ENCODE assay signal across 22 cellular contexts in genomic region chr1:165306543-165307434, GRCh38. TPM values are rescaled to one million over a fixed set of nuclear protein-coding genes. Genes with fewer than 3 reads are reported as not detected.
DNase-seq lines count a peak whose midpoint lies in the region; ATAC-seq and TF ChIP-seq lines count a peak whose summit lies in the region.
"Had no signal": no experiment of that assay in that cellular context is flagged by ENCODE, and none has a peak within 500 bp of the region (broad histone marks: within the 10 kb centered on the region; RNA-seq: fewer than 3 reads in every experiment).

No MANE protein-coding gene starts in this region.

- H4K5ac ChIP-seq in H9 (ENCODE audit: insufficient read length, low read depth, low read length) = no peak overlapping the region

- no peak overlapping the region for H3K27ac Mint-ChIP-seq in H9
- H3K27ac Mint-ChIP-seq in activated T-cell treated with anti-CD3 and anti-CD28 coated beads, Interleukin-2, amount 50 U/mL, for 72 hours = no peak overlapping the region
- H3K27ac Mint-ChIP-seq: CD8-positive, alpha-beta memory T cell; HFFc6; T-cell had no signal

- no peaks in the 10 kb centered on the region for H3K23me2 ChIP-seq in H9 (ENCODE audit: insufficient read length, low read depth, low read length, poor library complexity, severe bottlenecking)

- TF ChIP-seq EP300 in stomach (IDR thresholded peaks at IDR 0.05) = no peak

- H3K4me3 ChIP-seq in adipocyte (ENCODE audit: low read length) = peak overlapping the region; percentile 12
- H3K4me3 ChIP-seq in stomach = no peak overlapping the region

- no peak overlapping the region for H4K91ac ChIP-seq in H9 (ENCODE audit: insufficient read length, low read depth, low read length)

- no peak overlapping the region for H2AFZ ChIP-seq in H9 (ENCODE audit: low read length)

- peaks cover 0 to 13% of the 10 kb centered on the region in 2 experiments for H3K4me1 Mint-ChIP-seq in H9
- no peaks in the 10 kb centered on the region for H3K4me1 Mint-ChIP-seq in activated T-cell treated with anti-CD3 and anti-CD28 coated beads, Interleukin-2, amount 50 U/mL, for 72 hours (ENCODE audit: low read depth)
- H3K4me1 Mint-ChIP-seq: CD8-positive, alpha-beta memory T cell; T-cell had no signal

- H3K9me3 ChIP-seq in H9 (ENCODE audit: control insufficient read depth, low read depth, low read length) (no peaks in the 10 kb centered on the region), adipocyte (ENCODE audit: control insufficient read depth, low read length) (peaks cover 1% of the 10 kb centered on the region), stomach (no peaks in the 10 kb centered on the region)
- H3K9me3 ChIP-seq: SK-N-SH had no signal

- H3K27me3 ChIP-seq in H9 (ENCODE audit: insufficient read depth, low read length) = no peaks in the 10 kb centered on the region
- peaks cover 17% of the 10 kb centered on the region for H3K27me3 ChIP-seq in adipocyte (replicated peaks; ENCODE audit: control insufficient read depth, insufficient read depth, low read length)
- peaks cover 0 to 26% (median 4%) of the 10 kb centered on the region in 3 donors for H3K27me3 ChIP-seq in stomach

- H3K27ac ChIP-seq in H9 (ENCODE audit: insufficient read length, low read depth, low read length) = no peak overlapping the region
- no peak overlapping the region for H3K27ac ChIP-seq in stomach

- H2BK15ac ChIP-seq in H9 (ENCODE audit: low read depth, low read length) = no peak overlapping the region

- H4K8ac ChIP-seq in H9 (replicated peaks; ENCODE audit: insufficient read length, low read depth, low read length) = no peak overlapping the region

- H2BK5ac ChIP-seq in H9 (ENCODE audit: insufficient read length, low read length) = no peak overlapping the region

- H3K79me1 ChIP-seq in H9 (ENCODE audit: insufficient read depth, low read depth, low read length, poor library complexity, severe bottlenecking) = no peaks in the 10 kb centered on the region

- no CpG with 5 or more reads among the region's 6 CpGs for WGBS in H9 (ENCODE audit: extremely low coverage, insufficient read length, low lambda C conversion rate)
- WGBS in stomach, 5 donors = 65 to 85% (median 77%) methylated on average over 6 of the region's 6 CpGs

- H2BK20ac ChIP-seq in H9 (ENCODE audit: low read depth, low read length, poor library complexity, severe bottlenecking) = no peak overlapping the region

- H3K18ac ChIP-seq in H9 (ENCODE audit: insufficient read length, low read depth, low read length) = no peak overlapping the region

- no peaks in the 10 kb centered on the region for H3K36me3 Mint-ChIP-seq in H9 (ENCODE audit: insufficient read depth in 1 of 3, low read depth in 3 of 3)
- no peaks in the 10 kb centered on the region for H3K36me3 Mint-ChIP-seq in activated T-cell treated with anti-CD3 and anti-CD28 coated beads, Interleukin-2, amount 50 U/mL, for 72 hours (ENCODE audit: insufficient read depth in 2 of 2)
- H3K36me3 Mint-ChIP-seq: CD8-positive, alpha-beta memory T cell; T-cell had no signal

- H3K4me1 ChIP-seq in H9 (ENCODE audit: insufficient read depth, low read length) (no peaks in the 10 kb centered on the region), adipocyte (ENCODE audit: control insufficient read depth, insufficient read depth, low read length) (peaks cover 27% of the 10 kb centered on the region), stomach (no peaks in the 10 kb centered on the region)

- H3K14ac ChIP-seq in H9 (ENCODE audit: insufficient read depth, low read length) = no peak overlapping the region

- no peaks in the 10 kb centered on the region for H4K20me1 ChIP-seq in H9 (ENCODE audit: control insufficient read depth, insufficient read depth, insufficient read length)

- H3T11ph ChIP-seq in H9 (ENCODE audit: low read length) = no peak overlapping the region

- no peak overlapping the region for H3K9ac ChIP-seq in H9 (ENCODE audit: extremely low read depth, insufficient read length, low read length)
- no peak overlapping the region for H3K9ac ChIP-seq in adipocyte (ENCODE audit: low read length)
- H3K9ac ChIP-seq: SK-N-SH had no signal

- ATAC-seq in activated T-cell treated with anti-CD3 and anti-CD28 coated beads, Interleukin-2, amount 50 U/mL, for 72 hours (replicated peaks in 1 of 2) = no peak
- ATAC-seq in GM21737 (IDR thresholded peaks at IDR 0.05; ENCODE audit: unreplicated experiment) = no peak
- ATAC-seq: T-cell had no signal

- H3K79me2 ChIP-seq in H9 (ENCODE audit: insufficient read depth, low read length) = no peaks in the 10 kb centered on the region

- H3K27me3 Mint-ChIP-seq in H9 (ENCODE audit: low read depth) = peaks cover 26% of the 10 kb centered on the region
- H3K27me3 Mint-ChIP-seq in activated T-cell treated with anti-CD3 and anti-CD28 coated beads, Interleukin-2, amount 50 U/mL, for 72 hours (ENCODE audit: low read depth) = peaks cover 29% of the 10 kb centered on the region

- intact Hi-C loops in stomach (cut with DNase I; ENCODE audit: low total_unique reads) = no loop called here

- H3K9me3 Mint-ChIP-seq in H9 = no peaks in the 10 kb centered on the region
- no peaks in the 10 kb centered on the region for H3K9me3 Mint-ChIP-seq in activated T-cell treated with anti-CD3 and anti-CD28 coated beads, Interleukin-2, amount 50 U/mL, for 72 hours

- H3K56ac ChIP-seq in H9 (ENCODE audit: insufficient read length, low read depth, low read length) = no peak overlapping the region

- no peak overlapping the region for H3K23ac ChIP-seq in H9 (ENCODE audit: insufficient read length, low read depth, low read length)

- no peaks in the 10 kb centered on the region for H3K36me3 ChIP-seq in adipocyte (ENCODE audit: control insufficient read depth, insufficient read depth, low read length, severe bottlenecking)
- H3K36me3 ChIP-seq in stomach = no peaks in the 10 kb centered on the region

- no peak overlapping the region for H3K4ac ChIP-seq in H9 (ENCODE audit: low read depth, low read length)

- TF ChIP-seq CTCF in H9 (conservative IDR thresholded peaks at IDR 0.05) (peak; percentile 40; the same call in 1 of the 3 replicates), stomach (IDR thresholded peaks at IDR 0.05) (no peak)

- DNase-seq in ELF-1 (ENCODE audit: low read depth, low spot score) (peak; percentile 24), H9 (no peak), adipocyte (ENCODE audit: low read depth) (no peak), iPS-NIHi7 (ENCODE audit: extremely low spot score) (peak; percentile 53), stomach (no peak)
- no peak for DNase-seq in activated T-cell treated with anti-CD3 and anti-CD28 coated beads, Interleukin-2, amount 50 U/mL, for 72 hours
- DNase-seq: ACHN; C1 segment of cervical spinal cord; CD8-positive, alpha-beta memory T cell; DND-41; GDM1; GOT3; HFFc6; KG1; NCI-H1436; NCI-H2029; SHP77; SK-N-SH; T-cell had no signal

- no peak overlapping the region for H2AK5ac ChIP-seq in H9 (ENCODE audit: insufficient read length, low read length)

- no peak for TF ChIP-seq POLR2A in stomach (IDR thresholded peaks at IDR 0.05)

- no peak overlapping the region for H2BK120ac ChIP-seq in H9 (ENCODE audit: low read depth, low read length, poor library complexity, severe bottlenecking)

- H3K4me3 Mint-ChIP-seq in H9 = no peak overlapping the region
- no peak overlapping the region for H3K4me3 Mint-ChIP-seq in activated T-cell treated with anti-CD3 and anti-CD28 coated beads, Interleukin-2, amount 50 U/mL, for 72 hours
- H3K4me3 Mint-ChIP-seq: CD8-positive, alpha-beta memory T cell; HFFc6; T-cell had no signal

- H3K4me2 ChIP-seq in H9 (ENCODE audit: insufficient read depth, insufficient read length, low read length) = no peak overlapping the region
- H3K4me2 ChIP-seq: SK-N-SH had no signal

- no peak overlapping the region for H2BK12ac ChIP-seq in H9 (ENCODE audit: insufficient read length, low read depth, low read length)

RNA-seq across cellular contexts. Expression of gene LMX1A, which starts 49.7 kb away (rescaled TPM):
- total RNA-seq in H9 (2021) (not detected in 2 replicates), stomach (not detected)
- not detected for polyA plus RNA-seq in stomach
- not detected for total RNA-seq in activated T-cell treated with anti-CD3 and anti-CD28 coated beads, Interleukin-2, amount 50 U/mL, for 72 hours
- total RNA-seq: CD8-positive, alpha-beta memory T cell; HFFc6; HT-29; OCI-LY7; T-cell had no signal
- polyA plus RNA-seq: CD8-positive, alpha-beta memory T cell; SK-N-SH had no signal

Comparison
In these comparisons a context has a peak if more than half of its experiments do, and no peak if none do; other contexts are left out.
1. DNase-seq: peak in ELF-1 (single experiment) and iPS-NIHi7 (single experiment); none in H9 (single experiment), adipocyte (single experiment), stomach (single experiment) and activated T-cell treated with anti-CD3 and anti-CD28 coated beads, Interleukin-2, amount 50 U/mL, for 72 hours (0 of 2).